In genomic region chr12:50006266-50006665, GRCh38 we compare ENCODE assay signal across 27 cellular contexts. TPM values are rescaled to one million over a fixed set of nuclear protein-coding genes. Genes with fewer than 3 reads are reported as not detected.
A peak's percentile ranks its signal among the peaks of the same experiment; 100 is the strongest.
DNase-seq lines count a peak whose midpoint lies in the region; ATAC-seq and TF ChIP-seq lines count a peak whose summit lies in the region.
"Had no signal": no experiment of that assay in that cellular context is flagged by ENCODE, and none has a peak within 500 bp of the region (broad histone marks: within the 10 kb centered on the region; RNA-seq: fewer than 3 reads in every experiment).

No MANE protein-coding gene starts in this region.

- intact Hi-C loops in activated CD4-positive, alpha-beta T cell treated with anti-CD3 and anti-CD28 coated beads for 36 hours (cut with DNase I, micrococcal nuclease): no loop called here
- intact Hi-C loops in activated CD4-positive, alpha-beta T cell treated with anti-CD3 and anti-CD28 coated beads, Interleukin-2, amount 10 ng/mL, durations not matched to agents 24 days and 14 days (cut with micrococcal nuclease): no loop called here
- intact Hi-C loops in left ventricle myocardium inferior (cut with micrococcal nuclease): no loop called here

- no peak for TF ChIP-seq CTCF in glutamatergic neuron (IDR thresholded peaks at IDR 0.05; ENCODE audit: partially characterized antibody, unreplicated experiment)
- no peak for TF ChIP-seq CTCF in left ventricle myocardium inferior (IDR thresholded peaks at IDR 0.05; ENCODE audit: borderline replicate concordance)

- no peak overlapping the region for H3K27ac ChIP-seq in left ventricle myocardium inferior (replicated peaks)
- H3K27ac ChIP-seq: ascending aorta, PC-9, vagina had no signal

- H3K36me3 ChIP-seq in left ventricle myocardium inferior: no peaks in the 10 kb centered on the region
- H3K36me3 ChIP-seq: ascending aorta, vagina had no signal

- H3K4me1 ChIP-seq in left ventricle myocardium inferior: peaks cover 13% of the 10 kb centered on the region
- H3K4me1 ChIP-seq: ascending aorta, vagina had no signal

- peaks cover 10% of the 10 kb centered on the region for H3K4me1 Mint-ChIP-seq in activated CD4-positive, alpha-beta T cell treated with anti-CD3 and anti-CD28 coated beads for 36 hours
- peaks cover 18% of the 10 kb centered on the region for H3K4me1 Mint-ChIP-seq in activated CD4-positive, alpha-beta T cell treated with anti-CD3 and anti-CD28 coated beads, Interleukin-2, amount 10 ng/mL, durations not matched to agents 24 days and 14 days
- H3K4me1 Mint-ChIP-seq in T-helper 17 cell: peaks cover 9% of the 10 kb centered on the region
- H3K4me1 Mint-ChIP-seq in glutamatergic neuron (ENCODE audit: low read depth, unreplicated experiment): peaks cover 29% of the 10 kb centered on the region
- peaks cover 2 to 6% of the 10 kb centered on the region in 2 donors for H3K4me1 Mint-ChIP-seq in stimulated activated naive B cell treated with anti-CD40 and anti-IgM and Interleukin-4, amounts not matched to agents 10 μg/mL and 1 μg/mL and 100 μg/mL, for 72 hours

- POLR2A ChIA-PET in activated CD4-positive, alpha-beta T cell treated with anti-CD3 and anti-CD28 coated beads for 36 hours (lab: Charles Lee): no interaction called here

- H3K36me3 Mint-ChIP-seq in activated CD4-positive, alpha-beta T cell treated with anti-CD3 and anti-CD28 coated beads for 36 hours (ENCODE audit: low read depth): peaks cover 52% of the 10 kb centered on the region
- peaks cover 49% of the 10 kb centered on the region for H3K36me3 Mint-ChIP-seq in activated CD4-positive, alpha-beta T cell treated with anti-CD3 and anti-CD28 coated beads, Interleukin-2, amount 10 ng/mL, durations not matched to agents 24 days and 14 days (ENCODE audit: low read depth)
- H3K36me3 Mint-ChIP-seq in T-helper 17 cell (ENCODE audit: low read depth): peaks cover 3% of the 10 kb centered on the region
- H3K36me3 Mint-ChIP-seq in glutamatergic neuron (ENCODE audit: unreplicated experiment): no peaks in the 10 kb centered on the region
- H3K36me3 Mint-ChIP-seq in stimulated activated naive B cell treated with anti-CD40 and anti-IgM and Interleukin-4, amounts not matched to agents 10 μg/mL and 1 μg/mL and 100 μg/mL, for 72 hours: peaks cover 8 to 15% of the 10 kb centered on the region in 2 donors

- H3K9me3 ChIP-seq in T-helper 17 cell (ENCODE audit: control insufficient read depth, low read length, poor library complexity, severe bottlenecking): no peaks in the 10 kb centered on the region
- H3K9me3 ChIP-seq in left ventricle myocardium inferior (replicated peaks): no peaks in the 10 kb centered on the region
- H3K9me3 ChIP-seq: ascending aorta, Caco-2, vagina had no signal

- H3K27me3 ChIP-seq in left ventricle myocardium inferior (ENCODE audit: low read depth): no peaks in the 10 kb centered on the region
- H3K27me3 ChIP-seq: ascending aorta, vagina had no signal

- no peak overlapping the region for H3K4me3 Mint-ChIP-seq in activated CD4-positive, alpha-beta T cell treated with anti-CD3 and anti-CD28 coated beads for 36 hours
- H3K4me3 Mint-ChIP-seq in activated CD4-positive, alpha-beta T cell treated with anti-CD3 and anti-CD28 coated beads, Interleukin-2, amount 10 ng/mL, durations not matched to agents 24 days and 14 days: no peak overlapping the region
- H3K4me3 Mint-ChIP-seq in T-helper 17 cell (peak overlapping the region; percentile 15), glutamatergic neuron (ENCODE audit: unreplicated experiment) (peak overlapping the region; percentile 53)
- no peak overlapping the region for H3K4me3 Mint-ChIP-seq in stimulated activated naive B cell treated with anti-CD40 and anti-IgM and Interleukin-4, amounts not matched to agents 10 μg/mL and 1 μg/mL and 100 μg/mL, for 72 hours
- H3K4me3 Mint-ChIP-seq: activated CD4-positive, alpha-beta memory T cell treated with anti-CD3 and anti-CD28 coated beads, Interleukin-2, amount 10 ng/mL, durations not matched to agents 7 days and 5 days; B cell; mesothelial cell of epicardium; T-helper 1 cell treated with Interleukin-12 subunit alpha and Interleukin-12 subunit beta and Interleukin-4 antibody, amounts not matched to agents 30 μg/mL and 1 μg/mL, for 36 hours had no signal

- DNase-seq in activated CD4-positive, alpha-beta T cell treated with anti-CD3 and anti-CD28 coated beads for 36 hours: no peak
- no peak for DNase-seq in activated CD4-positive, alpha-beta T cell treated with anti-CD3 and anti-CD28 coated beads, Interleukin-2, amount 10 ng/mL, durations not matched to agents 24 days and 14 days
- no peak for DNase-seq in T-helper 17 cell
- DNase-seq in glutamatergic neuron: no peak
- DNase-seq in stimulated activated naive B cell treated with anti-CD40 and anti-IgM and Interleukin-4, amounts not matched to agents 10 μg/mL and 1 μg/mL and 100 μg/mL, for 72 hours: no peak
- DNase-seq in left ventricle myocardium inferior: no peak
- no peak for DNase-seq in SKM-1 treated with dmso at 0.1 percent for 144 hours (lab: John Stamatoyannopoulos, UW; ENCODE audit: unreplicated experiment)
- DNase-seq: activated CD4-positive, alpha-beta memory T cell treated with anti-CD3 and anti-CD28 coated beads, Interleukin-2, amount 10 ng/mL, durations not matched to agents 7 days and 5 days; activated T-cell treated with anti-CD3 and anti-CD28 coated beads, Interleukin-2, amount 50 U/mL, for 1 hour; cerebellar nuclear complex; effector CD8-positive, alpha-beta T cell; left cardiac atrium; NCI-H774; PC-9; stimulated activated CD4-positive, alpha-beta T cell treated with anti-CD3 and anti-CD28 coated beads, Interleukin-12 subunit alpha, Interleukin-12 subunit beta, amount 100 ng/mL, for 4 hours; stimulated activated CD8-positive, alpha-beta memory T cell treated with anti-CD3 and anti-CD28 coated beads, Interleukin-4, amount 100 ng/mL, for 48 hours had no signal

- no peak overlapping the region for H3K27ac Mint-ChIP-seq in activated CD4-positive, alpha-beta T cell treated with anti-CD3 and anti-CD28 coated beads for 36 hours
- no peak overlapping the region for H3K27ac Mint-ChIP-seq in activated CD4-positive, alpha-beta T cell treated with anti-CD3 and anti-CD28 coated beads, Interleukin-2, amount 10 ng/mL, durations not matched to agents 24 days and 14 days
- H3K27ac Mint-ChIP-seq in T-helper 17 cell (peak overlapping the region; percentile 21), glutamatergic neuron (ENCODE audit: unreplicated experiment) (peak overlapping the region; percentile 88)
- H3K27ac Mint-ChIP-seq in stimulated activated naive B cell treated with anti-CD40 and anti-IgM and Interleukin-4, amounts not matched to agents 10 μg/mL and 1 μg/mL and 100 μg/mL, for 72 hours: peak overlapping the region; percentile 10
- H3K27ac Mint-ChIP-seq: activated CD4-positive, alpha-beta memory T cell treated with anti-CD3 and anti-CD28 coated beads, Interleukin-2, amount 10 ng/mL, durations not matched to agents 7 days and 5 days; activated naive CD4-positive, alpha-beta T cell treated with anti-CD3 and anti-CD28 coated beads, Interleukin-2, amount 50 U/mL, for 72 hours; B cell; mesothelial cell of epicardium; T-helper 1 cell treated with Interleukin-12 subunit alpha and Interleukin-12 subunit beta and Interleukin-4 antibody, amounts not matched to agents 30 μg/mL and 1 μg/mL, for 36 hours had no signal

- H3K27me3 Mint-ChIP-seq in activated CD4-positive, alpha-beta T cell treated with anti-CD3 and anti-CD28 coated beads for 36 hours: no peaks in the 10 kb centered on the region
- no peaks in the 10 kb centered on the region for H3K27me3 Mint-ChIP-seq in activated CD4-positive, alpha-beta T cell treated with anti-CD3 and anti-CD28 coated beads, Interleukin-2, amount 10 ng/mL, durations not matched to agents 24 days and 14 days
- H3K27me3 Mint-ChIP-seq in T-helper 17 cell (no peaks in the 10 kb centered on the region), glutamatergic neuron (ENCODE audit: unreplicated experiment) (peaks cover 2% of the 10 kb centered on the region)
- no peaks in the 10 kb centered on the region for H3K27me3 Mint-ChIP-seq in stimulated activated naive B cell treated with anti-CD40 and anti-IgM and Interleukin-4, amounts not matched to agents 10 μg/mL and 1 μg/mL and 100 μg/mL, for 72 hours
- H3K27me3 Mint-ChIP-seq: activated CD4-positive, alpha-beta memory T cell treated with anti-CD3 and anti-CD28 coated beads, Interleukin-2, amount 10 ng/mL, durations not matched to agents 7 days and 5 days; B cell had no signal

- H3K4me3 ChIP-seq in left ventricle myocardium inferior: no peak overlapping the region
- H3K4me3 ChIP-seq: ascending aorta, PC-9, vagina had no signal

- CTCF ChIA-PET in activated CD4-positive, alpha-beta T cell treated with anti-CD3 and anti-CD28 coated beads for 36 hours (lab: Charles Lee): interaction anchor here (0.8 to 2.2 kb wide), 7 partner anchors 10 to 64 kb away, joined by 3 to 16 read pairs (median 4); no protein-coding TSS in a partner anchor

- ATAC-seq in activated CD4-positive, alpha-beta T cell treated with anti-CD3 and anti-CD28 coated beads for 36 hours: peak; percentile 26
- ATAC-seq in T-helper 17 cell: peak; percentile 59
- ATAC-seq in stimulated activated naive B cell treated with anti-CD40 and anti-IgM and Interleukin-4, amounts not matched to agents 10 μg/mL and 1 μg/mL and 100 μg/mL, for 72 hours (replicated peaks): no peak
- ATAC-seq in GM18520 (IDR thresholded peaks at IDR 0.05; ENCODE audit: unreplicated experiment): no peak
- ATAC-seq: activated naive CD4-positive, alpha-beta T cell treated with anti-CD3 and anti-CD28 coated beads, Interleukin-2, amount 50 U/mL, for 72 hours; left cardiac atrium had no signal

- H3K9me3 Mint-ChIP-seq in activated CD4-positive, alpha-beta T cell treated with anti-CD3 and anti-CD28 coated beads for 36 hours (ENCODE audit: low read depth): no peaks in the 10 kb centered on the region
- H3K9me3 Mint-ChIP-seq in activated CD4-positive, alpha-beta T cell treated with anti-CD3 and anti-CD28 coated beads, Interleukin-2, amount 10 ng/mL, durations not matched to agents 24 days and 14 days: no peaks in the 10 kb centered on the region
- peaks cover 4% of the 10 kb centered on the region for H3K9me3 Mint-ChIP-seq in glutamatergic neuron (ENCODE audit: unreplicated experiment)
- no peaks in the 10 kb centered on the region for H3K9me3 Mint-ChIP-seq in stimulated activated naive B cell treated with anti-CD40 and anti-IgM and Interleukin-4, amounts not matched to agents 10 μg/mL and 1 μg/mL and 100 μg/mL, for 72 hours
- H3K9me3 Mint-ChIP-seq: activated CD4-positive, alpha-beta memory T cell treated with anti-CD3 and anti-CD28 coated beads, Interleukin-2, amount 10 ng/mL, durations not matched to agents 7 days and 5 days; activated naive CD4-positive, alpha-beta T cell treated with anti-CD3 and anti-CD28 coated beads, Interleukin-2, amount 50 U/mL, for 72 hours; mesothelial cell of epicardium; T-helper 1 cell treated with Interleukin-12 subunit alpha and Interleukin-12 subunit beta and Interleukin-4 antibody, amounts not matched to agents 30 μg/mL and 1 μg/mL, for 36 hours had no signal

RNA-seq across cellular contexts. Expression of gene RACGAP1, which starts 19.0 kb away (rescaled TPM):
- total RNA-seq in activated CD4-positive, alpha-beta T cell treated with anti-CD3 and anti-CD28 coated beads for 36 hours: 100 to 1,000 TPM in 1 of 2 experiments, 10 to 100 TPM in 1; 99.7 to 118 TPM
- 71.2 and 71.6 TPM in 2 replicates for total RNA-seq in activated CD4-positive, alpha-beta T cell treated with anti-CD3 and anti-CD28 coated beads, Interleukin-2, amount 10 ng/mL, durations not matched to agents 24 days and 14 days
- total RNA-seq in T-helper 17 cell (1 to 10 TPM; 6.8 to 7.3 TPM), glutamatergic neuron (ENCODE audit: unreplicated experiment) (47.1 TPM), left ventricle myocardium inferior (5.4 TPM)

RNA-seq across cellular contexts. Expression of gene AQP6, which starts 33.5 kb away (rescaled TPM):
- not detected for total RNA-seq in activated CD4-positive, alpha-beta T cell treated with anti-CD3 and anti-CD28 coated beads for 36 hours
- total RNA-seq in activated CD4-positive, alpha-beta T cell treated with anti-CD3 and anti-CD28 coated beads, Interleukin-2, amount 10 ng/mL, durations not matched to agents 24 days and 14 days: not detected in 2 replicates
- total RNA-seq in T-helper 17 cell (not detected), glutamatergic neuron (ENCODE audit: unreplicated experiment) (0.37 TPM), left ventricle myocardium inferior (not detected)
- total RNA-seq: A172; activated CD4-positive, alpha-beta memory T cell treated with anti-CD3 and anti-CD28 coated beads, Interleukin-2, amount 10 ng/mL, durations not matched to agents 7 days and 5 days; activated naive CD4-positive, alpha-beta T cell treated with anti-CD3 and anti-CD28 coated beads, Interleukin-2, amount 50 U/mL, for 72 hours; ascending aorta; B cell; Caco-2; PC-9; renal cortical epithelial cell; vagina had no signal

RNA-seq across cellular contexts. Expression of gene AQP5, which starts 44.6 kb away (rescaled TPM):
- total RNA-seq in activated CD4-positive, alpha-beta T cell treated with anti-CD3 and anti-CD28 coated beads for 36 hours: not detected
- not detected in 2 replicates for total RNA-seq in activated CD4-positive, alpha-beta T cell treated with anti-CD3 and anti-CD28 coated beads, Interleukin-2, amount 10 ng/mL, durations not matched to agents 24 days and 14 days
- total RNA-seq in T-helper 17 cell (not detected), glutamatergic neuron (ENCODE audit: unreplicated experiment) (not detected), left ventricle myocardium inferior (0.41 TPM)
- total RNA-seq: activated CD4-positive, alpha-beta memory T cell treated with anti-CD3 and anti-CD28 coated beads, Interleukin-2, amount 10 ng/mL, durations not matched to agents 7 days and 5 days; activated naive CD4-positive, alpha-beta T cell treated with anti-CD3 and anti-CD28 coated beads, Interleukin-2, amount 50 U/mL, for 72 hours; ascending aorta; B cell; Caco-2; Daoy; renal cortical epithelial cell; vagina had no signal

RNA-seq across cellular contexts. Expression of gene ASIC1, which starts 51.1 kb away (rescaled TPM):
- total RNA-seq in activated CD4-positive, alpha-beta T cell treated with anti-CD3 and anti-CD28 coated beads for 36 hours: 1 to 10 TPM; 7.3 to 8.0 TPM
- 17.6 and 19.7 TPM in 2 replicates for total RNA-seq in activated CD4-positive, alpha-beta T cell treated with anti-CD3 and anti-CD28 coated beads, Interleukin-2, amount 10 ng/mL, durations not matched to agents 24 days and 14 days
- total RNA-seq in T-helper 17 cell (1 to 10 TPM in 1 of 2 donors, under 1 TPM in 1; 0.17 to 1.1 TPM), glutamatergic neuron (ENCODE audit: unreplicated experiment) (451 TPM), left ventricle myocardium inferior (0.96 TPM)
- total RNA-seq: ascending aorta, B cell, Daoy had no signal

RNA-seq across cellular contexts. Expression of gene AQP2, which starts 55.7 kb away (rescaled TPM):
- not detected for total RNA-seq in activated CD4-positive, alpha-beta T cell treated with anti-CD3 and anti-CD28 coated beads for 36 hours
- not detected in 2 replicates for total RNA-seq in activated CD4-positive, alpha-beta T cell treated with anti-CD3 and anti-CD28 coated beads, Interleukin-2, amount 10 ng/mL, durations not matched to agents 24 days and 14 days
- not detected for total RNA-seq in T-helper 17 cell
- not detected for total RNA-seq in glutamatergic neuron (ENCODE audit: unreplicated experiment)
- not detected for total RNA-seq in left ventricle myocardium inferior
- total RNA-seq: A172; activated CD4-positive, alpha-beta memory T cell treated with anti-CD3 and anti-CD28 coated beads, Interleukin-2, amount 10 ng/mL, durations not matched to agents 7 days and 5 days; activated naive CD4-positive, alpha-beta T cell treated with anti-CD3 and anti-CD28 coated beads, Interleukin-2, amount 50 U/mL, for 72 hours; ascending aorta; B cell; Caco-2; Daoy; mesothelial cell of epicardium; PC-9; vagina had no signal

Comparison
In these comparisons a context has a peak if more than half of its experiments do, and no peak if none do; other contexts are left out.
1. ATAC-seq: peak in activated CD4-positive, alpha-beta T cell treated with anti-CD3 and anti-CD28 coated beads for 36 hours (single experiment) and T-helper 17 cell (single experiment); none in stimulated activated naive B cell treated with anti-CD40 and anti-IgM and Interleukin-4, amounts not matched to agents 10 μg/mL and 1 μg/mL and 100 μg/mL, for 72 hours (0 of 2) and GM18520 (single experiment).
2. H3K27ac Mint-ChIP-seq: peak in T-helper 17 cell (single experiment), glutamatergic neuron (single experiment) and stimulated activated naive B cell treated with anti-CD40 and anti-IgM and Interleukin-4, amounts not matched to agents 10 μg/mL and 1 μg/mL and 100 μg/mL, for 72 hours (single experiment); none in activated CD4-positive, alpha-beta T cell treated with anti-CD3 and anti-CD28 coated beads for 36 hours (single experiment) and activated CD4-positive, alpha-beta T cell treated with anti-CD3 and anti-CD28 coated beads, Interleukin-2, amount 10 ng/mL, durations not matched to agents 24 days and 14 days (single experiment).
3. H3K4me3 Mint-ChIP-seq: peak in T-helper 17 cell (single experiment) and glutamatergic neuron (single experiment); none in activated CD4-positive, alpha-beta T cell treated with anti-CD3 and anti-CD28 coated beads for 36 hours (single experiment), activated CD4-positive, alpha-beta T cell treated with anti-CD3 and anti-CD28 coated beads, Interleukin-2, amount 10 ng/mL, durations not matched to agents 24 days and 14 days (single experiment) and stimulated activated naive B cell treated with anti-CD40 and anti-IgM and Interleukin-4, amounts not matched to agents 10 μg/mL and 1 μg/mL and 100 μg/mL, for 72 hours (0 of 2).